2 cellular contexts compared by ENCODE assay signal in the genomic region with DNA sequence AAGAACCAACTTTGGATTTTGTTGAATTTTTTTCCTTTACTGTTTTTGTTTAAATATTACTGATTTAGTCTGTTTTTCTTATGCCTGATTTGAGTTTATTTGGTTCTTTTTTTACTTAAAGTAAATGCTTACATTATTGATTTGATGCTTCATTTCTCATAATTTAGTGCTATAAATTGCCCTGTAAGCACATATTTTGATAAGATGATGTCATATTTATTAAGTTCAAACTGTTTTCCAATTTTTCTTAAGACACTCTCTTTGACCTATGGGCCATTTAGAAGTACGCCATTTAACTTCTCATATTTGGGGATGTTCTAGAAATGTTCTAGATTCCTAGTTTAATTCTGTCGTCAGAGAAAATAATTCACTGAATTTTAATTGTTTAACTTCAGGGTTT.
TF ChIP-seq lines count a peak whose summit lies in the region.

No MANE protein-coding gene starts in this region.

TF ChIP-seq in A549, 52 proteins besides CTCF, POLR2A, EP300 and RAD21:
- peak; percentile 43 for TF ChIP-seq MAFK (IDR thresholded peaks at IDR 0.05; ENCODE audit: partially characterized antibody)

TF ChIP-seq in K562, 482 proteins besides CTCF, POLR2A, EP300 and RAD21:
- TF ChIP-seq MAFG (tag; conservative IDR thresholded peaks at IDR 0.05) (0 out of 2 replicates have a peak, but pooled peaks have one; percentile 5), ZNF316 (IDR thresholded peaks at IDR 0.05) (peak; percentile 68), C11orf30 (IDR thresholded peaks at IDR 0.05; ENCODE audit: low read depth) (peak; percentile 42; the same call in 1 of the 2 replicates)
TF ChIP-seq in K562: peak in this region for 3; not testable (repeated sequence) for 479.
